In the genomic region with DNA sequence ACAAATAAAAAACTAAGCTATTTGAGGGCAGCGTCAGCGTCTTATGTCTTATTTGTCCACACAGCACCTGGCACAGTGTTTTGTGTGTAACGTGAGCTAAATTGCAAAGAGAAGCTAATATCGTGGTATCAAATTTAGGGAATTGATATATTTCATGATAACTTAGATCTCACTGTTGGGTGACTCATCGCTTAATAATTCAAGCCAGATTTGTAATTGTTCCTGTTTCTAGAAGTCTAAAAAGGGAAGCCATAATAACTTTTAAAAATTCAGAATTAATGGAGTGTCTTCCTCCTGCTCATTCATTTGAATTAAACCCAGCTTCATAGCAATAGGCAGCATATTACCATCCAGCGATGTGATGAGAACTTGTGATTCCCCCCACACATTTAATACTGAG, we compare ENCODE assay signal across 32 cellular contexts.
"Had no signal": no experiment of that assay in that cellular context is flagged by ENCODE, and none has a peak within 500 bp of the region (broad histone marks: within the 10 kb centered on the region; RNA-seq: fewer than 3 reads in every experiment).

No MANE protein-coding gene starts in this region.

- H3K9ac ChIP-seq: neural progenitor cell had no signal

- FAIRE-seq: astrocyte, islet of Langerhans had no signal

- H3K4me1 ChIP-seq: heart right ventricle, left lung, neural progenitor cell, right atrium auricular region, suprapubic skin, upper lobe of right lung had no signal

- H3K4me3 ChIP-seq: esophagus muscularis mucosa, heart right ventricle, left lung, lung, neural progenitor cell, right atrium auricular region, smooth muscle cell, stomach, suprapubic skin, tibial artery, upper lobe of right lung had no signal

- DNase-seq: activated CD4-positive, alpha-beta memory T cell treated with anti-CD3 and anti-CD28 coated beads, Interleukin-2, amount 10 ng/mL, durations not matched to agents 7 days and 5 days; activated CD4-positive, alpha-beta T cell treated with anti-CD3 and anti-CD28 coated beads, Interleukin-2, amount 10 ng/mL, durations not matched to agents 24 days and 14 days; activated CD4-positive, CD25-positive, alpha-beta regulatory T cell treated with anti-CD3 and anti-CD28 coated beads, Interleukin-2, amount 50 U/mL, for 72 hours; activated CD8-positive, alpha-beta memory T cell treated with anti-CD3 and anti-CD28 coated beads, Interleukin-2, amount 50 U/mL, for 48 hours; activated gamma-delta T cell treated with Interleukin-2 at 50 U/mL for 16 hours; activated naive CD4-positive, alpha-beta T cell treated with anti-CD3 and anti-CD28 coated beads, Interleukin-2, amount 50 U/mL, for 16 hours; activated T-cell treated with anti-CD3 and anti-CD28 coated beads, Interleukin-2, amount 50 U/mL, for 24 hours; amniotic stem cell; brain microvascular endothelial cell; endodermal cell; foreskin melanocyte; heart right ventricle; left lung; mesendoderm; natural killer cell; occipital lobe; stimulated activated CD4-positive, alpha-beta T cell treated with anti-CD3 and anti-CD28 coated beads, Interleukin-1b, Interleukin-23, amount 100 ng/mL, for 48 hours; stimulated activated CD4-positive, alpha-beta T cell treated with anti-CD3 and anti-CD28 coated beads, Interleukin-4, amount 100 ng/mL, for 4 hours; stimulated activated CD8-positive, alpha-beta memory T cell treated with anti-CD3 and anti-CD28 coated beads, Interleukin-4, amount 100 ng/mL, for 48 hours; stomach; T1000; tibial artery; upper lobe of right lung had no signal

- H3K9me3 ChIP-seq: tibial artery, upper lobe of right lung had no signal

- H3K4me2 ChIP-seq: neural progenitor cell, smooth muscle cell had no signal

- ATAC-seq: heart right ventricle; left lung; natural killer cell; stimulated activated memory B cell treated with anti-CD40 and anti-IgM and Interleukin-4, amounts not matched to agents 10 μg/mL and 1 μg/mL and 100 μg/mL, for 72 hours; upper lobe of right lung had no signal

- H2AFZ ChIP-seq: neural progenitor cell had no signal

- H3K27ac ChIP-seq: brain microvascular endothelial cell, esophagus muscularis mucosa, heart right ventricle, left lung, neural progenitor cell, right atrium auricular region, stomach, suprapubic skin, tibial artery, upper lobe of right lung had no signal

- H3K36me3 ChIP-seq: brain microvascular endothelial cell, esophagus muscularis mucosa, heart right ventricle, left lung, neural progenitor cell, right atrium auricular region, stomach, suprapubic skin, tibial artery, upper lobe of right lung had no signal

- H3K27me3 ChIP-seq: brain microvascular endothelial cell, esophagus muscularis mucosa, heart right ventricle, left lung, neural progenitor cell, right atrium auricular region, stomach, suprapubic skin, tibial artery, upper lobe of right lung had no signal
